21 cellular contexts compared by ENCODE assay signal in genomic region chr5:25993701-25994100, GRCh38.
"Had no signal": no experiment of that assay in that cellular context is flagged by ENCODE, and none has a peak within 500 bp of the region (broad histone marks: within the 10 kb centered on the region; RNA-seq: fewer than 3 reads in every experiment).

No MANE protein-coding gene starts in this region.

- H3K4me3 ChIP-seq: colonic mucosa, esophagus muscularis mucosa, gastrocnemius medialis, heart right ventricle, left ventricle myocardium inferior, lower lobe of right lung, mucosa of descending colon had no signal

- FAIRE-seq: islet of Langerhans, keratinocyte had no signal

- ATAC-seq: effector memory CD8-positive, alpha-beta T cell; foreskin keratinocyte; gastrocnemius medialis; heart right ventricle; left cardiac atrium; lower lobe of right lung; mucosa of descending colon; naive thymus-derived CD8-positive, alpha-beta T cell had no signal

- DNase-seq: colonic mucosa; cortex of kidney; effector CD8-positive, alpha-beta T cell; effector memory CD8-positive, alpha-beta T cell; endodermal cell; foreskin keratinocyte; gastrocnemius medialis; glutamatergic neuron; head of caudate nucleus; heart right ventricle; hippocampal formation; left cardiac atrium; left ventricle myocardium inferior; lower lobe of right lung; mesenchymal stem cell; mucosa of descending colon; naive B cell; naive thymus-derived CD8-positive, alpha-beta T cell had no signal

- H3K27ac ChIP-seq: colonic mucosa, esophagus muscularis mucosa, foreskin keratinocyte, gastrocnemius medialis, heart right ventricle, left ventricle myocardium inferior, lower lobe of right lung had no signal

- H3K4me1 ChIP-seq: colonic mucosa, esophagus muscularis mucosa, foreskin keratinocyte, gastrocnemius medialis, heart right ventricle, left ventricle myocardium inferior, lower lobe of right lung had no signal

- H3K9me3 ChIP-seq: esophagus muscularis mucosa, gastrocnemius medialis, lower lobe of right lung had no signal
